Comparison of ENCODE assay signal across 8 cellular contexts in genomic region chr7:153193144-153193595, GRCh38.
DNase-seq lines count a peak whose midpoint lies in the region; ATAC-seq lines count a peak whose summit lies in the region.

No MANE protein-coding gene starts in this region.

- ATAC-seq in HG03354 (IDR thresholded peaks at IDR 0.05; ENCODE audit: poor library complexity, severe bottlenecking, unreplicated experiment) (peak; percentile 59), left lobe of liver (peak; percentile 94)
- no peak for ATAC-seq in activated CD8-positive, alpha-beta T cell treated with anti-CD3 and anti-CD28 coated beads, Interleukin-2, amount 10 ng/mL, durations not matched to agents 7 days and 5 days

- CTCF ChIA-PET in activated CD8-positive, alpha-beta T cell treated with anti-CD3 and anti-CD28 coated beads, Interleukin-2, amount 10 ng/mL, durations not matched to agents 7 days and 5 days (lab: Charles Lee), result interaction anchor here (1.1 kb wide), 1 partner anchor 238 kb away, joined by 3 read pairs; no protein-coding TSS in a partner anchor

- H3K4me3 Mint-ChIP-seq in activated CD8-positive, alpha-beta T cell treated with anti-CD3 and anti-CD28 coated beads, Interleukin-2, amount 10 ng/mL, durations not matched to agents 7 days and 5 days, result no peak overlapping the region
- no peak overlapping the region for H3K4me3 Mint-ChIP-seq in activated T-helper 2 cell treated with anti-CD3 and anti-CD28 coated beads, Interferon-gamma antibody, Interleukin-2, Interleukin-4, amounts not matched to agents 10 μg/mL and 5 μg/mL and 100 μg/mL, durations not matched to agents 14 hours and 24 hours and 36 hours (ENCODE audit: low read depth)

- no peaks in the 10 kb centered on the region for H3K36me3 Mint-ChIP-seq in activated CD8-positive, alpha-beta T cell treated with anti-CD3 and anti-CD28 coated beads, Interleukin-2, amount 10 ng/mL, durations not matched to agents 7 days and 5 days (ENCODE audit: low read depth)
- H3K36me3 Mint-ChIP-seq in activated T-helper 2 cell treated with anti-CD3 and anti-CD28 coated beads, Interferon-gamma antibody, Interleukin-2, Interleukin-4, amounts not matched to agents 10 μg/mL and 5 μg/mL and 100 μg/mL, durations not matched to agents 14 hours and 24 hours and 36 hours (ENCODE audit: low read depth), result no peaks in the 10 kb centered on the region

- peak; percentile 7 for DNase-seq in NCI-H2227 (lab: John Stamatoyannopoulos, UW; ENCODE audit: unreplicated experiment)
- no peak for DNase-seq in NCI-H2227 treated with DMSO at 0.1 percent for 48 hours (lab: John Stamatoyannopoulos, UW)
- peak; percentile 20 for DNase-seq in activated CD8-positive, alpha-beta T cell treated with anti-CD3 and anti-CD28 coated beads, Interleukin-2, amount 10 ng/mL, durations not matched to agents 7 days and 5 days
- peak; percentile 46 for DNase-seq in left lobe of liver (ENCODE audit: low spot score)
- no peak for DNase-seq in ureter (ENCODE audit: low spot score)
- DNase-seq in NCI-H187 treated with DMSO at 0.1 percent for 48 hours (lab: John Stamatoyannopoulos, UW), result no peak
- no peak for DNase-seq in activated T-helper 2 cell treated with anti-CD3 and anti-CD28 coated beads, Interferon-gamma antibody, Interleukin-2, Interleukin-4, amounts not matched to agents 10 μg/mL and 5 μg/mL and 100 μg/mL, durations not matched to agents 14 hours and 24 hours and 36 hours (ENCODE audit: low spot score)

- intact Hi-C loops in activated T-helper 2 cell treated with anti-CD3 and anti-CD28 coated beads, Interferon-gamma antibody, Interleukin-2, Interleukin-4, amounts not matched to agents 10 μg/mL and 5 μg/mL and 100 μg/mL, durations not matched to agents 14 hours and 24 hours and 36 hours (cut with micrococcal nuclease), result no loop called here

- no peaks in the 10 kb centered on the region for H3K27me3 Mint-ChIP-seq in activated CD8-positive, alpha-beta T cell treated with anti-CD3 and anti-CD28 coated beads, Interleukin-2, amount 10 ng/mL, durations not matched to agents 7 days and 5 days (ENCODE audit: low read depth)
- no peaks in the 10 kb centered on the region for H3K27me3 Mint-ChIP-seq in activated T-helper 2 cell treated with anti-CD3 and anti-CD28 coated beads, Interferon-gamma antibody, Interleukin-2, Interleukin-4, amounts not matched to agents 10 μg/mL and 5 μg/mL and 100 μg/mL, durations not matched to agents 14 hours and 24 hours and 36 hours (ENCODE audit: low read depth)

- no peaks in the 10 kb centered on the region for H3K9me3 Mint-ChIP-seq in activated CD8-positive, alpha-beta T cell treated with anti-CD3 and anti-CD28 coated beads, Interleukin-2, amount 10 ng/mL, durations not matched to agents 7 days and 5 days (ENCODE audit: insufficient read depth)
- peaks cover 4% of the 10 kb centered on the region for H3K9me3 Mint-ChIP-seq in activated T-helper 2 cell treated with anti-CD3 and anti-CD28 coated beads, Interferon-gamma antibody, Interleukin-2, Interleukin-4, amounts not matched to agents 10 μg/mL and 5 μg/mL and 100 μg/mL, durations not matched to agents 14 hours and 24 hours and 36 hours

- H3K27ac Mint-ChIP-seq in activated CD8-positive, alpha-beta T cell treated with anti-CD3 and anti-CD28 coated beads, Interleukin-2, amount 10 ng/mL, durations not matched to agents 7 days and 5 days, result no peak overlapping the region
- H3K27ac Mint-ChIP-seq in activated T-helper 2 cell treated with anti-CD3 and anti-CD28 coated beads, Interferon-gamma antibody, Interleukin-2, Interleukin-4, amounts not matched to agents 10 μg/mL and 5 μg/mL and 100 μg/mL, durations not matched to agents 14 hours and 24 hours and 36 hours, result no peak overlapping the region

- POLR2A ChIA-PET in activated CD8-positive, alpha-beta T cell treated with anti-CD3 and anti-CD28 coated beads, Interleukin-2, amount 10 ng/mL, durations not matched to agents 7 days and 5 days (lab: Charles Lee), result no interaction called here

- no peaks in the 10 kb centered on the region for H3K4me1 Mint-ChIP-seq in activated CD8-positive, alpha-beta T cell treated with anti-CD3 and anti-CD28 coated beads, Interleukin-2, amount 10 ng/mL, durations not matched to agents 7 days and 5 days (ENCODE audit: low read depth)
- H3K4me1 Mint-ChIP-seq in activated T-helper 2 cell treated with anti-CD3 and anti-CD28 coated beads, Interferon-gamma antibody, Interleukin-2, Interleukin-4, amounts not matched to agents 10 μg/mL and 5 μg/mL and 100 μg/mL, durations not matched to agents 14 hours and 24 hours and 36 hours (ENCODE audit: low read depth), result no peaks in the 10 kb centered on the region

Comparison
In these comparisons a context has a peak if more than half of its experiments do, and no peak if none do; other contexts are left out.
1. DNase-seq: peak in NCI-H2227 (single experiment), activated CD8-positive, alpha-beta T cell treated with anti-CD3 and anti-CD28 coated beads, Interleukin-2, amount 10 ng/mL, durations not matched to agents 7 days and 5 days (single experiment) and left lobe of liver (single experiment); none in NCI-H2227 treated with DMSO at 0.1 percent for 48 hours (single experiment), ureter (single experiment), NCI-H187 treated with DMSO at 0.1 percent for 48 hours (single experiment) and activated T-helper 2 cell treated with anti-CD3 and anti-CD28 coated beads, Interferon-gamma antibody, Interleukin-2, Interleukin-4, amounts not matched to agents 10 μg/mL and 5 μg/mL and 100 μg/mL, durations not matched to agents 14 hours and 24 hours and 36 hours (single experiment).